ENCODE assay signal across 21 cellular contexts in genomic region chr9:121780641-121781040, GRCh38.
A peak's percentile ranks its signal among the peaks of the same experiment; 100 is the strongest.
DNase-seq lines count a peak whose midpoint lies in the region; ATAC-seq and TF ChIP-seq lines count a peak whose summit lies in the region.
"Had no signal": no experiment of that assay in that cellular context is flagged by ENCODE, and none has a peak within 500 bp of the region (broad histone marks: within the 10 kb centered on the region; RNA-seq: fewer than 3 reads in every experiment).

No MANE protein-coding gene starts in this region.

- H3F3A ChIP-seq in GM23338 (replicated peaks; ENCODE audit: low read depth), result no peaks in the 10 kb centered on the region

- peak overlapping the region; percentile 92 for H3K27ac ChIP-seq in BLaER1
- no peak overlapping the region for H3K27ac ChIP-seq in GM23338 (ENCODE audit: low read depth)
- peak overlapping the region in 54 of 59 donors; percentile 0 to 91 (median 71) for H3K27ac ChIP-seq in dorsolateral prefrontal cortex
- peak overlapping the region; percentile 36 for H3K27ac ChIP-seq in psoas muscle
- H3K27ac ChIP-seq: PC-9, SJSA1, suprapubic skin, VCaP had no signal

- TF ChIP-seq CTCF in GM23338 (conservative IDR thresholded peaks at IDR 0.05; ENCODE audit: low read depth in 2 of 2) (no peak), dorsolateral prefrontal cortex (IDR thresholded peaks at IDR 0.05 in 54 of 56, conservative IDR thresholded peaks at IDR 0.05 in 2 of 56; ENCODE audit: low read depth in 1 of 56, partially characterized antibody in 56 of 56) (no peak), psoas muscle (IDR thresholded peaks at IDR 0.05) (no peak)

- H3K4me3 ChIP-seq in BLaER1 (no peak overlapping the region), GM23338 (no peak overlapping the region), dorsolateral prefrontal cortex (no peak overlapping the region), psoas muscle (no peak overlapping the region)
- H3K4me3 ChIP-seq: ascending aorta, K562, PC-9, SJSA1, suprapubic skin had no signal

- ATAC-seq in GM23338 (no peak), psoas muscle (no peak), GM18909 (IDR thresholded peaks at IDR 0.05; ENCODE audit: poor library complexity, unreplicated experiment) (no peak)
- ATAC-seq: activated T-cell treated with anti-CD3 and anti-CD28 coated beads, Interleukin-2, amount 50 U/mL, for 4 hours; K562; natural killer cell; T-helper 17 cell had no signal

- no peak overlapping the region for H2AFZ ChIP-seq in GM23338
- H2AFZ ChIP-seq: PC-9 had no signal

- H3K27me3 Mint-ChIP-seq in GM23338 (ENCODE audit: insufficient read depth, low read depth, poor library complexity), result peaks cover 9% of the 10 kb centered on the region

- H3K79me2 ChIP-seq in GM23338 (replicated peaks; ENCODE audit: insufficient read depth), result peaks cover 5% of the 10 kb centered on the region; the same call in 1 of the 2 replicates

- H3K27me3 ChIP-seq in BLaER1, result no peaks in the 10 kb centered on the region
- H3K27me3 ChIP-seq in GM23338 (ENCODE audit: insufficient read depth), result no peaks in the 10 kb centered on the region
- no peaks in the 10 kb centered on the region for H3K27me3 ChIP-seq in dorsolateral prefrontal cortex
- no peaks in the 10 kb centered on the region for H3K27me3 ChIP-seq in psoas muscle (ENCODE audit: insufficient read depth in 3 of 3, low read length in 2 of 3)
- H3K27me3 ChIP-seq: ascending aorta, SJSA1, suprapubic skin had no signal

- intact Hi-C loops in dorsolateral prefrontal cortex (cut with DNase I) (no loop called here), psoas muscle (cut with DNase I) (no loop called here)

- H3K9me2 ChIP-seq in GM23338 (ENCODE audit: insufficient read depth), result no peaks in the 10 kb centered on the region

- H3K9ac ChIP-seq in BLaER1, result no peak overlapping the region

- H4K20me1 ChIP-seq in BLaER1, result no peaks in the 10 kb centered on the region
- no peaks in the 10 kb centered on the region; the same call in none of the 2 replicates for H4K20me1 ChIP-seq in GM23338 (replicated peaks; ENCODE audit: insufficient read depth)

- H3K27ac Mint-ChIP-seq in GM23338, result peak overlapping the region; percentile 85; the same call in 1 of the 2 replicates
- H3K27ac Mint-ChIP-seq: activated naive CD4-positive, alpha-beta T cell treated with anti-CD3 and anti-CD28 coated beads, Interleukin-2, amount 10 ng/mL, durations not matched to agents 7 days and 5 days; natural killer cell; T-helper 17 cell had no signal

- H3K4me3 Mint-ChIP-seq in GM23338, result no peak overlapping the region
- H3K4me3 Mint-ChIP-seq: activated naive CD4-positive, alpha-beta T cell treated with anti-CD3 and anti-CD28 coated beads, Interleukin-2, amount 10 ng/mL, durations not matched to agents 7 days and 5 days; activated T-cell treated with anti-CD3 and anti-CD28 coated beads, Interleukin-2, amount 50 U/mL, for 4 hours; natural killer cell; T-helper 17 cell had no signal

- H3K9me3 Mint-ChIP-seq in GM23338, result no peaks in the 10 kb centered on the region
- H3K9me3 Mint-ChIP-seq: activated naive CD4-positive, alpha-beta T cell treated with anti-CD3 and anti-CD28 coated beads, Interleukin-2, amount 10 ng/mL, durations not matched to agents 7 days and 5 days; natural killer cell had no signal

- H3K36me3 ChIP-seq in BLaER1 (peaks cover 55% of the 10 kb centered on the region), GM23338 (ENCODE audit: insufficient read depth) (no peaks in the 10 kb centered on the region; the same call in 1 of the 2 replicates), psoas muscle (ENCODE audit: insufficient read depth in 1 of 2, low read depth in 1 of 2) (peaks cover 6 to 78% of the 10 kb centered on the region in 2 donors)
- H3K36me3 ChIP-seq: SJSA1 had no signal

- peaks cover 25% of the 10 kb centered on the region for H3K4me1 Mint-ChIP-seq in GM23338
- H3K4me1 Mint-ChIP-seq: natural killer cell had no signal

- 76 to 82% (median 78%) methylated on average over 9 of the region's 9 CpGs for WGBS in psoas muscle, 3 donors

- H3K4me2 ChIP-seq in BLaER1 (peak overlapping the region; percentile 99), GM23338 (no peak overlapping the region)
- H3K4me2 ChIP-seq: PC-9 had no signal

- H3K4me1 ChIP-seq in BLaER1 (peaks cover 69% of the 10 kb centered on the region), GM23338 (ENCODE audit: insufficient read depth) (peaks cover 20% of the 10 kb centered on the region), psoas muscle (peaks cover 9% of the 10 kb centered on the region)
- H3K4me1 ChIP-seq: ascending aorta, SJSA1, suprapubic skin had no signal

- peaks cover 14% of the 10 kb centered on the region for H3K9me3 ChIP-seq in BLaER1
- no peaks in the 10 kb centered on the region for H3K9me3 ChIP-seq in psoas muscle
- H3K9me3 ChIP-seq: ascending aorta, SJSA1 had no signal

- DNase-seq in GM23338 (ENCODE audit: low spot score) (no peak), dorsolateral prefrontal cortex (peak in 2 of 10 donors; percentile 32 to 37), psoas muscle (no peak), NCI-H446 (lab: John Stamatoyannopoulos, UW) (no peak)
- DNase-seq in stimulated activated CD4-positive, alpha-beta T cell treated with anti-CD3 and anti-CD28 coated beads, Interleukin-4, amount 100 ng/mL, for 24 hours, result no peak
- DNase-seq: activated naive CD4-positive, alpha-beta T cell treated with anti-CD3 and anti-CD28 coated beads, Interleukin-2, amount 10 ng/mL, durations not matched to agents 7 days and 5 days; activated T-cell treated with anti-CD3 and anti-CD28 coated beads, Interleukin-2, amount 50 U/mL, for 4 hours; DMS79 treated with DMSO at 0.1 percent for 48 hours; hippocampal formation; natural killer cell; NCI-H2081 treated with DMSO at 0.1 percent for 48 hours; NCI-H774; PC-9; T-helper 17 cell had no signal

- peaks cover 42% of the 10 kb centered on the region for H3K36me3 Mint-ChIP-seq in GM23338 (ENCODE audit: low read depth)
- H3K36me3 Mint-ChIP-seq: activated naive CD4-positive, alpha-beta T cell treated with anti-CD3 and anti-CD28 coated beads, Interleukin-2, amount 10 ng/mL, durations not matched to agents 7 days and 5 days; natural killer cell had no signal

TF ChIP-seq in GM23338, 12 proteins besides CTCF, POLR2A, EP300 and RAD21 (continues in another document):
- no peak for TF ChIP-seq JUNB (IDR thresholded peaks at IDR 0.05; ENCODE audit: unreplicated experiment)
- TF ChIP-seq NANOG (IDR thresholded peaks at IDR 0.05; ENCODE audit: borderline replicate concordance), result no peak
- TF ChIP-seq CREB1 (CRISPR knock-in tag; IDR thresholded peaks at IDR 0.05; ENCODE audit: low read depth), result no peak
- TF ChIP-seq REST (IDR thresholded peaks at IDR 0.05; ENCODE audit: unreplicated experiment), result no peak
- no peak for TF ChIP-seq ZNF114 (CRISPR knock-in tag; IDR thresholded peaks at IDR 0.05)
